ENCODE assay signal across 26 cellular contexts in the genomic region with DNA sequence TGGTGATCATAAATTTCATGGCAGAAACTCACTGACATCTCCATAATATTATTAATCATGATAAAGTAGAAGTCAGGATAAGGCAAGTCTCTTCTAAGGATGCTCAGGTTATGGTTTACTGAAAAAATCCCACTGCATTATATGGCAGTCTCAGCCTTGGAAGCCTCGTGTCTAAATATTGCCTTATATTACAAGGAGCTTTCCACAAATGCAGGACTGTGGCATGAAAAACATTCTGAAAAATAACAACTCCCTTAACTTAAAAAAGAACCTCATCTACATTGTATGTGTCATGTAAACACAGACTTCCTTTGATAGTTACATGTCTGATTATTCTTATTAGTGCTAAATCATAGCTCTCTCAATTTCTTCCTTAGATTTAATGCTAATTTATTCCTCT.
"Had no signal": no experiment of that assay in that cellular context is flagged by ENCODE, and none has a peak within 500 bp of the region (broad histone marks: within the 10 kb centered on the region; RNA-seq: fewer than 3 reads in every experiment).

No MANE protein-coding gene starts in this region.

- H3K4me1 ChIP-seq: breast epithelium had no signal

- H3K27ac ChIP-seq: adrenal gland, breast epithelium, KMS-11, SJSA1 had no signal

- H3K9me3 Mint-ChIP-seq: activated CD8-positive, alpha-beta T cell treated with anti-CD3 and anti-CD28 coated beads for 36 hours; activated naive CD4-positive, alpha-beta T cell treated with anti-CD3 and anti-CD28 coated beads, Interleukin-2, amount 10 ng/mL, durations not matched to agents 7 days and 5 days; activated naive CD8-positive, alpha-beta T cell treated with anti-CD3 and anti-CD28 coated beads for 36 hours; activated T-cell treated with anti-CD3 and anti-CD28 coated beads, Interleukin-2, amount 50 U/mL, for 72 hours; activated T-helper 2 cell treated with anti-CD3 and anti-CD28 coated beads, Interferon-gamma antibody, Interleukin-2, Interleukin-4, amounts not matched to agents 10 μg/mL and 5 μg/mL and 100 μg/mL, durations not matched to agents 14 hours and 24 hours and 36 hours had no signal

- H3K4me3 Mint-ChIP-seq: activated CD8-positive, alpha-beta T cell treated with anti-CD3 and anti-CD28 coated beads for 36 hours; activated naive CD4-positive, alpha-beta T cell treated with anti-CD3 and anti-CD28 coated beads, Interleukin-2, amount 10 ng/mL, durations not matched to agents 7 days and 5 days; activated naive CD8-positive, alpha-beta T cell treated with anti-CD3 and anti-CD28 coated beads for 36 hours; activated T-cell treated with anti-CD3 and anti-CD28 coated beads, Interleukin-2, amount 50 U/mL, for 72 hours had no signal

- H3K27ac Mint-ChIP-seq: activated CD8-positive, alpha-beta T cell treated with anti-CD3 and anti-CD28 coated beads for 36 hours; activated naive CD4-positive, alpha-beta T cell treated with anti-CD3 and anti-CD28 coated beads, Interleukin-2, amount 10 ng/mL, durations not matched to agents 7 days and 5 days; activated naive CD8-positive, alpha-beta T cell treated with anti-CD3 and anti-CD28 coated beads for 36 hours; activated T-cell treated with anti-CD3 and anti-CD28 coated beads, Interleukin-2, amount 50 U/mL, for 72 hours; activated T-helper 2 cell treated with anti-CD3 and anti-CD28 coated beads, Interferon-gamma antibody, Interleukin-2, Interleukin-4, amounts not matched to agents 10 μg/mL and 5 μg/mL and 100 μg/mL, durations not matched to agents 14 hours and 24 hours and 36 hours had no signal

- H3K9ac ChIP-seq: KMS-11 had no signal

- H3K27me3 Mint-ChIP-seq: activated CD8-positive, alpha-beta T cell treated with anti-CD3 and anti-CD28 coated beads for 36 hours; activated naive CD4-positive, alpha-beta T cell treated with anti-CD3 and anti-CD28 coated beads, Interleukin-2, amount 10 ng/mL, durations not matched to agents 7 days and 5 days had no signal

- H3K36me3 Mint-ChIP-seq: activated naive CD4-positive, alpha-beta T cell treated with anti-CD3 and anti-CD28 coated beads, Interleukin-2, amount 10 ng/mL, durations not matched to agents 7 days and 5 days; activated naive CD8-positive, alpha-beta T cell treated with anti-CD3 and anti-CD28 coated beads for 36 hours had no signal

- DNase-seq: activated CD4-positive, alpha-beta T cell treated with anti-CD3 and anti-CD28 coated beads for 4 hours; activated CD8-positive, alpha-beta memory T cell treated with anti-CD3 and anti-CD28 coated beads, Interleukin-2, amount 50 U/mL, for 4 hours; activated CD8-positive, alpha-beta T cell treated with anti-CD3 and anti-CD28 coated beads for 36 hours; activated gamma-delta T cell treated with Interleukin-2 at 50 U/mL for 16 hours; activated naive CD4-positive, alpha-beta T cell treated with anti-CD3 and anti-CD28 coated beads, Interleukin-2, amount 10 ng/mL, durations not matched to agents 7 days and 5 days; activated naive CD8-positive, alpha-beta T cell treated with anti-CD3 and anti-CD28 coated beads for 36 hours; activated T-cell treated with anti-CD3 and anti-CD28 coated beads, Interleukin-2, amount 50 U/mL, for 72 hours; adrenal gland; anterior cingulate cortex; caudate nucleus; MG63; NCI-H1105; NCI-H1436; NCI-H187; NCI-H2081; NCI-H510A treated with DMSO at 0.1 percent for 48 hours; PC-3; SHP77; SW 1271 had no signal

- H3K36me3 ChIP-seq: adrenal gland, breast epithelium, MG63, SJSA1 had no signal

- FAIRE-seq: RCC 7860 had no signal

- ATAC-seq: activated CD4-positive, CD25-positive, alpha-beta regulatory T cell treated with anti-CD3 and anti-CD28 coated beads, Interleukin-2, amount 50 U/mL, for 24 hours; activated CD8-positive, alpha-beta T cell treated with anti-CD3 and anti-CD28 coated beads for 36 hours; activated T-cell treated with anti-CD3 and anti-CD28 coated beads, Interleukin-2, amount 50 U/mL, for 72 hours; PC-3; SK-N-SH treated with all-trans-retinoic acid at 6 μM for 48 hours had no signal

- H3K27me3 ChIP-seq: adrenal gland, breast epithelium, MG63, SJSA1 had no signal

- H3K4me2 ChIP-seq: KMS-11 had no signal

- H3K4me3 ChIP-seq: adrenal gland, breast epithelium, MG63, SJSA1 had no signal

- H3K9me3 ChIP-seq: adrenal gland, breast epithelium, MG63, SJSA1 had no signal
